In the genomic region with DNA sequence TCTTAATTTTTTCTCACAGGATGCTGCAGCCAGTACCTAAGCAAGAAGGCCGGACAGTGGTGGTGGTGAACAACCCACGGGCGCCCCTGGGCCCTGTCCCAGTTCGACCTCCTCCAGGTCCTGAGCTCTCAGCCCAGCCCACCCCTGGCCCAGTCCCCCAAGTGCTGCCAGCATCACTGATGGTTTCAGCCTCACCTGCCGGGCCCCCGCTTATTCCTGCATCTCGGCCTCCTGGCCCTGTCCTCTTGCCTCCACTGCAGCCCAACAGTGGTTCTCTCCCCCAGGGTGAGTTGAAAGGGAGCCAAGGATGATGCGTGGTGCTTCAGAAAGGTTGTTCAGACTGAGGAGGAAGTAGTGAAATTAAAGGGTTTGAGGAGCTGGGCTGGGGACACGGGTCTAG, we compare ENCODE assay signal across 16 cellular contexts. TPM values are rescaled to one million over a fixed set of nuclear protein-coding genes. Genes with fewer than 3 reads are reported as not detected.
A peak's percentile ranks its signal among the peaks of the same experiment; 100 is the strongest.
DNase-seq lines count a peak whose midpoint lies in the region; ATAC-seq and TF ChIP-seq lines count a peak whose summit lies in the region.
"Had no signal": no experiment of that assay in that cellular context is flagged by ENCODE, and none has a peak within 500 bp of the region (broad histone marks: within the 10 kb centered on the region; RNA-seq: fewer than 3 reads in every experiment).

No MANE protein-coding gene starts in this region.

- H3K9me3 Mint-ChIP-seq in CD4-positive, alpha-beta T cell = no peaks in the 10 kb centered on the region
- H3K9me3 Mint-ChIP-seq in effector memory CD8-positive, alpha-beta T cell = no peaks in the 10 kb centered on the region
- H3K9me3 Mint-ChIP-seq in nephron progenitor cell = no peaks in the 10 kb centered on the region
- H3K9me3 Mint-ChIP-seq: H9 had no signal

- H3K27ac ChIP-seq in CD4-positive, alpha-beta T cell (ENCODE audit: low read depth, low read length) = no peak overlapping the region

- TF ChIP-seq CTCF in CD4-positive, alpha-beta T cell (IDR thresholded peaks at IDR 0.05) = no peak
- TF ChIP-seq CTCF in nephron progenitor cell (IDR thresholded peaks at IDR 0.05) = no peak

- H3K9me3 ChIP-seq in CD4-positive, alpha-beta T cell (ENCODE audit: control insufficient read depth, low read length) = no peaks in the 10 kb centered on the region
- H3K9me3 ChIP-seq in T-helper 17 cell (ENCODE audit: control insufficient read depth, low read length, poor library complexity, severe bottlenecking) = no peaks in the 10 kb centered on the region
- H3K9me3 ChIP-seq: BE2C had no signal

- DNase-seq in CD4-positive, alpha-beta T cell = no peak
- no peak for DNase-seq in T-helper 17 cell
- DNase-seq in effector memory CD8-positive, alpha-beta T cell = no peak
- DNase-seq in nephron progenitor cell = no peak
- no peak for DNase-seq in NCI-H1417 treated with DMSO at 0.1 percent for 48 hours (lab: John Stamatoyannopoulos, UW)
- DNase-seq in kidney tubule cell (ENCODE audit: low spot score) = no peak
- DNase-seq: ACHN, BE2C, DMS 273 treated with DMSO at 0.1 percent for 48 hours, H9, Karpas-422, NCI-H2029, NCI-H2171 treated with DMSO at 0.1 percent for 48 hours, NCI-H774 had no signal

- POLR2A ChIA-PET in CD4-positive, alpha-beta T cell (lab: Charles Lee) = no interaction called here

- ATAC-seq in CD4-positive, alpha-beta T cell (ENCODE audit: poor library complexity) = no peak
- ATAC-seq in T-helper 17 cell (no peak), GM19395 (IDR thresholded peaks at IDR 0.05; ENCODE audit: unreplicated experiment) (no peak)
- no peak for ATAC-seq in effector memory CD8-positive, alpha-beta T cell (replicated peaks)
- ATAC-seq: Right ventricle myocardium inferior had no signal

- peaks cover 90% of the 10 kb centered on the region for H3K36me3 Mint-ChIP-seq in CD4-positive, alpha-beta T cell (ENCODE audit: low read depth)
- H3K36me3 Mint-ChIP-seq in T-helper 17 cell (ENCODE audit: low read depth) = peaks cover 26% of the 10 kb centered on the region
- peaks cover 93% of the 10 kb centered on the region for H3K36me3 Mint-ChIP-seq in effector memory CD8-positive, alpha-beta T cell (ENCODE audit: insufficient read depth)
- peaks cover 86% of the 10 kb centered on the region for H3K36me3 Mint-ChIP-seq in nephron progenitor cell (ENCODE audit: low read depth)

- intact Hi-C loops in CD4-positive, alpha-beta T cell (cut with DNase I, micrococcal nuclease) = no loop called here

- H3K4me1 Mint-ChIP-seq in CD4-positive, alpha-beta T cell (ENCODE audit: low read depth) = peaks cover 21% of the 10 kb centered on the region
- H3K4me1 Mint-ChIP-seq in T-helper 17 cell = peaks cover 37% of the 10 kb centered on the region
- peaks cover 15 to 29% of the 10 kb centered on the region in 2 donors for H3K4me1 Mint-ChIP-seq in effector memory CD8-positive, alpha-beta T cell (ENCODE audit: low read depth in 2 of 2)
- H3K4me1 Mint-ChIP-seq in nephron progenitor cell = no peaks in the 10 kb centered on the region
- H3K4me1 Mint-ChIP-seq: H9 had no signal

- CTCF ChIA-PET in CD4-positive, alpha-beta T cell (lab: Charles Lee) = interaction anchor here (1.6 kb wide), 1 partner anchor 10 kb away, joined by 5 read pairs; no protein-coding TSS in a partner anchor

- no peak overlapping the region for H3K4me3 Mint-ChIP-seq in CD4-positive, alpha-beta T cell
- H3K4me3 Mint-ChIP-seq in T-helper 17 cell (no peak overlapping the region), nephron progenitor cell (no peak overlapping the region)
- no peak overlapping the region for H3K4me3 Mint-ChIP-seq in effector memory CD8-positive, alpha-beta T cell
- H3K4me3 Mint-ChIP-seq: H9 had no signal

- H3K27me3 ChIP-seq in CD4-positive, alpha-beta T cell (ENCODE audit: control insufficient read depth, insufficient read depth, low read length) = no peaks in the 10 kb centered on the region
- H3K27me3 ChIP-seq: BE2C had no signal

- H3K27me3 Mint-ChIP-seq in CD4-positive, alpha-beta T cell = no peaks in the 10 kb centered on the region
- H3K27me3 Mint-ChIP-seq in T-helper 17 cell = no peaks in the 10 kb centered on the region
- no peaks in the 10 kb centered on the region for H3K27me3 Mint-ChIP-seq in effector memory CD8-positive, alpha-beta T cell
- peaks cover 12% of the 10 kb centered on the region for H3K27me3 Mint-ChIP-seq in nephron progenitor cell (ENCODE audit: low read depth, poor library complexity)

- peak overlapping the region; percentile 0 for H3K27ac Mint-ChIP-seq in CD4-positive, alpha-beta T cell
- H3K27ac Mint-ChIP-seq in T-helper 17 cell (peak overlapping the region; percentile 54), nephron progenitor cell (peak overlapping the region; percentile 70)
- H3K27ac Mint-ChIP-seq in effector memory CD8-positive, alpha-beta T cell = peak overlapping the region; percentile 79 to 87
- H3K27ac Mint-ChIP-seq: H9 had no signal

RNA-seq across cellular contexts. Expression of a gene that starts 21.7 kb away (rescaled TPM):
- total RNA-seq in CD4-positive, alpha-beta T cell = 10 to 100 TPM; 59.5 to 60.1 TPM
- total RNA-seq in T-helper 17 cell = 10 to 100 TPM; 86.9 to 90.5 TPM

RNA-seq across cellular contexts. Expression of a gene that starts 27.5 kb away (rescaled TPM):
- total RNA-seq in CD4-positive, alpha-beta T cell = 10 to 100 TPM; 24.8 to 25.2 TPM
- 10 to 100 TPM; 31.6 to 38.1 TPM for total RNA-seq in T-helper 17 cell

RNA-seq across cellular contexts. Expression of a gene that starts 41.2 kb away (rescaled TPM):
- 1 to 10 TPM; 1.7 to 2.2 TPM for total RNA-seq in CD4-positive, alpha-beta T cell
- 1 to 10 TPM; 1.1 to 2.0 TPM for total RNA-seq in T-helper 17 cell

RNA-seq across cellular contexts. Expression of a gene that starts 41.4 kb away (rescaled TPM):
- 10 to 100 TPM; 63.0 to 65.2 TPM for total RNA-seq in CD4-positive, alpha-beta T cell
- 10 to 100 TPM; 57.8 to 64.5 TPM for total RNA-seq in T-helper 17 cell

Comparison
In these comparisons a context has a peak if more than half of its experiments do, and no peak if none do; other contexts are left out.
1. H3K27ac Mint-ChIP-seq: peak in every context shown above with its lines; median percentile 83 in effector memory CD8-positive, alpha-beta T cell; 70 in nephron progenitor cell; 54 in T-helper 17 cell; 0 in CD4-positive, alpha-beta T cell.